Comparison of ENCODE assay signal across 1 cellular context in genomic region chr4:180637616-180638015, GRCh38.
TF ChIP-seq lines count a peak whose summit lies in the region.

No MANE protein-coding gene starts in this region.

TF ChIP-seq in GM23338, 12 proteins besides CTCF, POLR2A, EP300 and RAD21 (continued from another document):
- TF ChIP-seq ZNF462 (CRISPR knock-in tag; IDR thresholded peaks at IDR 0.05), result no peak
- TF ChIP-seq JUNB (IDR thresholded peaks at IDR 0.05; ENCODE audit: unreplicated experiment), result no peak
- TF ChIP-seq CREB1 (CRISPR knock-in tag; IDR thresholded peaks at IDR 0.05; ENCODE audit: low read depth), result no peak
- no peak for TF ChIP-seq ZNF331 (CRISPR knock-in tag; IDR thresholded peaks at IDR 0.05; ENCODE audit: low read depth)
- TF ChIP-seq POLR2AphosphoS5 (IDR thresholded peaks at IDR 0.05; ENCODE audit: low read depth), result no peak
TF ChIP-seq in GM23338: peak in this region for 0.
